ENCODE assay signal across 1 cellular context in genomic region chr3:150975992-150976368, GRCh38.
TF ChIP-seq lines count a peak whose summit lies in the region.

No MANE protein-coding gene starts in this region.

TF ChIP-seq in H1, 55 proteins besides CTCF, POLR2A, EP300 and RAD21 (continued from another document):
- TF ChIP-seq RBBP5 (IDR thresholded peaks at IDR 0.05; ENCODE audit: borderline replicate concordance, low read depth, low read length), result no peak
- TF ChIP-seq SAP30 (IDR thresholded peaks at IDR 0.05; ENCODE audit: insufficient read depth, insufficient replicate concordance, low read length), result no peak
- no peak for TF ChIP-seq JUND (IDR thresholded peaks at IDR 0.05; ENCODE audit: low read length)
- no peak for TF ChIP-seq KDM5A (IDR thresholded peaks at IDR 0.05; ENCODE audit: low read length)
- no peak for TF ChIP-seq SIX5 (IDR thresholded peaks at IDR 0.05; ENCODE audit: low read depth, low read length)
- TF ChIP-seq TAF7 (optimal IDR thresholded peaks at IDR 0.05; ENCODE audit: borderline replicate concordance, low read depth, low read length), result no peak
- TF ChIP-seq TBP (IDR thresholded peaks at IDR 0.05; ENCODE audit: low read depth, low read length), result no peak
- no peak for TF ChIP-seq TAF1 (IDR thresholded peaks at IDR 0.05; ENCODE audit: low read depth, low read length)
- no peak for TF ChIP-seq SP2 (IDR thresholded peaks at IDR 0.05; ENCODE audit: low read length)
- no peak for TF ChIP-seq ASH2L (IDR thresholded peaks at IDR 0.05; ENCODE audit: low read length)
- no peak for TF ChIP-seq POU5F1 (IDR thresholded peaks at IDR 0.05; ENCODE audit: low read depth, low read length)
- no peak for TF ChIP-seq SIN3A (conservative IDR thresholded peaks at IDR 0.05 in 1 of 2, IDR thresholded peaks at IDR 0.05 in 1 of 2; ENCODE audit: low read depth in 1 of 2, low read length in 2 of 2)
- no peak for TF ChIP-seq ATF2 (IDR thresholded peaks at IDR 0.05; ENCODE audit: low read length)
- no peak for TF ChIP-seq GABPA (IDR thresholded peaks at IDR 0.05; ENCODE audit: borderline replicate concordance, insufficient read depth, low read length)
